ENCODE assay signal across 8 cellular contexts in genomic region chr17:16569358-16569712, GRCh38. TPM values are rescaled to one million over a fixed set of nuclear protein-coding genes. Genes with fewer than 3 reads are reported as not detected.
DNase-seq lines count a peak whose midpoint lies in the region; ATAC-seq and TF ChIP-seq lines count a peak whose summit lies in the region.

No MANE protein-coding gene starts in this region.

- H3K27ac Mint-ChIP-seq in activated T-helper 1 cell treated with anti-CD3 and anti-CD28 coated beads, Interleukin-12 subunit alpha, Interleukin-12 subunit beta, Interleukin-2, Interleukin-4 antibody, amounts not matched to agents 30 ng/mL and 10 ng/mL and 1 ng/mL, durations not matched to agents 14 hours and 24 hours and 36 hours = peak overlapping the region; percentile 62
- peak overlapping the region; percentile 83 for H3K27ac Mint-ChIP-seq in neural progenitor cell

- H3K4me1 ChIP-seq in neural progenitor cell = no peaks in the 10 kb centered on the region
- peaks cover 5 to 8% of the 10 kb centered on the region in 2 donors for H3K4me1 ChIP-seq in thyroid gland

- H3K36me3 Mint-ChIP-seq in activated T-helper 1 cell treated with anti-CD3 and anti-CD28 coated beads, Interleukin-12 subunit alpha, Interleukin-12 subunit beta, Interleukin-2, Interleukin-4 antibody, amounts not matched to agents 30 ng/mL and 10 ng/mL and 1 ng/mL, durations not matched to agents 14 hours and 24 hours and 36 hours (ENCODE audit: low read depth) = peaks cover 6% of the 10 kb centered on the region
- peaks cover 22% of the 10 kb centered on the region for H3K36me3 Mint-ChIP-seq in neural progenitor cell

- H3K36me3 ChIP-seq in neural progenitor cell (no peaks in the 10 kb centered on the region), thyroid gland (no peaks in the 10 kb centered on the region)

- TF ChIP-seq CTCF in neural progenitor cell (IDR thresholded peaks at IDR 0.05) (no peak), thyroid gland (IDR thresholded peaks at IDR 0.05) (no peak)

- H3F3A ChIP-seq in neural progenitor cell (ENCODE audit: low read depth) = no peaks in the 10 kb centered on the region

- WGBS in thyroid gland, 2 donors = 10 to 12% methylated on average over 14 of the region's 14 CpGs

- H3K4me1 Mint-ChIP-seq in activated T-helper 1 cell treated with anti-CD3 and anti-CD28 coated beads, Interleukin-12 subunit alpha, Interleukin-12 subunit beta, Interleukin-2, Interleukin-4 antibody, amounts not matched to agents 30 ng/mL and 10 ng/mL and 1 ng/mL, durations not matched to agents 14 hours and 24 hours and 36 hours (ENCODE audit: low read depth) = peaks cover 11% of the 10 kb centered on the region
- peaks cover 12% of the 10 kb centered on the region for H3K4me1 Mint-ChIP-seq in neural progenitor cell

- H4K20me1 ChIP-seq in neural progenitor cell (ENCODE audit: low read depth) = no peaks in the 10 kb centered on the region

- H3K4me3 ChIP-seq in neural progenitor cell (peak overlapping the region; percentile 61), thyroid gland (replicated peaks in 1 of 3) (peak overlapping the region in 1 of 3 donors; percentile 63)

- H3K79me2 ChIP-seq in neural progenitor cell (ENCODE audit: low read depth) = peaks cover 8% of the 10 kb centered on the region

- H3K9me3 Mint-ChIP-seq in activated T-helper 1 cell treated with anti-CD3 and anti-CD28 coated beads, Interleukin-12 subunit alpha, Interleukin-12 subunit beta, Interleukin-2, Interleukin-4 antibody, amounts not matched to agents 30 ng/mL and 10 ng/mL and 1 ng/mL, durations not matched to agents 14 hours and 24 hours and 36 hours = peaks cover 4% of the 10 kb centered on the region
- H3K9me3 Mint-ChIP-seq in neural progenitor cell = peaks cover 18% of the 10 kb centered on the region

- H3K27ac ChIP-seq in neural progenitor cell (no peak overlapping the region), thyroid gland (no peak overlapping the region)

- no peak for TF ChIP-seq POLR2A in thyroid gland (IDR thresholded peaks at IDR 0.05)

- no peaks in the 10 kb centered on the region for H3K9me3 ChIP-seq in neural progenitor cell (ENCODE audit: low read depth)
- no peaks in the 10 kb centered on the region for H3K9me3 ChIP-seq in thyroid gland

- H3K27me3 Mint-ChIP-seq in activated T-helper 1 cell treated with anti-CD3 and anti-CD28 coated beads, Interleukin-12 subunit alpha, Interleukin-12 subunit beta, Interleukin-2, Interleukin-4 antibody, amounts not matched to agents 30 ng/mL and 10 ng/mL and 1 ng/mL, durations not matched to agents 14 hours and 24 hours and 36 hours (ENCODE audit: insufficient read depth) = peaks cover 4% of the 10 kb centered on the region
- peaks cover 14% of the 10 kb centered on the region for H3K27me3 Mint-ChIP-seq in neural progenitor cell (ENCODE audit: insufficient read depth, low read depth)

- H3K27me3 ChIP-seq in neural progenitor cell (peaks cover 42% of the 10 kb centered on the region), thyroid gland (no peaks in the 10 kb centered on the region)

- intact Hi-C loops in activated T-helper 1 cell treated with anti-CD3 and anti-CD28 coated beads, Interleukin-12 subunit alpha, Interleukin-12 subunit beta, Interleukin-2, Interleukin-4 antibody, amounts not matched to agents 30 ng/mL and 10 ng/mL and 1 ng/mL, durations not matched to agents 14 hours and 24 hours and 36 hours (cut with micrococcal nuclease) = loop anchor here (1.0 kb wide), 5 partner anchors 15 to 188 kb away; partner anchors contain the start of genes UBB and ZNF624
- intact Hi-C loops in thyroid gland (cut with DNase I) = no loop called here

- H3K4me3 Mint-ChIP-seq in activated T-helper 1 cell treated with anti-CD3 and anti-CD28 coated beads, Interleukin-12 subunit alpha, Interleukin-12 subunit beta, Interleukin-2, Interleukin-4 antibody, amounts not matched to agents 30 ng/mL and 10 ng/mL and 1 ng/mL, durations not matched to agents 14 hours and 24 hours and 36 hours = peak overlapping the region; percentile 86
- H3K4me3 Mint-ChIP-seq in neural progenitor cell = peak overlapping the region; percentile 89

- H2AFZ ChIP-seq in neural progenitor cell (replicated peaks) = peak overlapping the region; percentile 98

- no peak for DNase-seq in activated T-helper 1 cell treated with anti-CD3 and anti-CD28 coated beads, Interleukin-12 subunit alpha, Interleukin-12 subunit beta, Interleukin-2, Interleukin-4 antibody, amounts not matched to agents 30 ng/mL and 10 ng/mL and 1 ng/mL, durations not matched to agents 14 hours and 24 hours and 36 hours (ENCODE audit: low spot score)
- DNase-seq in neural progenitor cell (ENCODE audit: low spot score) = no peak
- DNase-seq in NCI-H2081 treated with DMSO at 0.1 percent for 48 hours (lab: John Stamatoyannopoulos, UW) = no peak
- DNase-seq in nucleus accumbens (lab: John Stamatoyannopoulos, UW) = no peak
- DNase-seq in thyroid gland = no peak
- DNase-seq in cerebellar cortex (ENCODE audit: low spot score) = no peak

- H3K4me2 ChIP-seq in neural progenitor cell = peak overlapping the region; percentile 85

- peak; percentile 19 for ATAC-seq in GM18519 (IDR thresholded peaks at IDR 0.05; ENCODE audit: low FRiP score, unreplicated experiment)
- peak; percentile 9 for ATAC-seq in HG02763 (IDR thresholded peaks at IDR 0.05; ENCODE audit: unreplicated experiment)

- H3K9ac ChIP-seq in neural progenitor cell = no peak overlapping the region

RNA-seq across cellular contexts. Expression of gene ZNF287, which starts 0.3 kb away (rescaled TPM):
- 4.8 and 7.1 TPM in 2 replicates for total RNA-seq in activated T-helper 1 cell treated with anti-CD3 and anti-CD28 coated beads, Interleukin-12 subunit alpha, Interleukin-12 subunit beta, Interleukin-2, Interleukin-4 antibody, amounts not matched to agents 30 ng/mL and 10 ng/mL and 1 ng/mL, durations not matched to agents 14 hours and 24 hours and 36 hours
- 8.7 and 14.5 TPM in 2 replicates for total RNA-seq in neural progenitor cell (ENCODE audit: low replicate concordance)
- total RNA-seq in thyroid gland = 10 to 100 TPM in 3 of 4 donors, 1 to 10 TPM in 1; 9.6 to 17.3 (median 14.6) TPM
